Comparison of ENCODE assay signal across 8 cellular contexts in genomic region chr1:225426395-225427248, GRCh38. TPM values are rescaled to one million over a fixed set of nuclear protein-coding genes. Genes with fewer than 3 reads are reported as not detected.
DNase-seq lines count a peak whose midpoint lies in the region; ATAC-seq lines count a peak whose summit lies in the region.

No MANE protein-coding gene starts in this region.

- DNase-seq in DMS 273 treated with DMSO at 0.1 percent for 48 hours (lab: John Stamatoyannopoulos, UW) (peak; percentile 11), SKM-1 (lab: John Stamatoyannopoulos, UW; ENCODE audit: unreplicated experiment) (peak; percentile 43), kidney tubule cell (ENCODE audit: low spot score) (peak; percentile 42), NCI-H1048 (lab: John Stamatoyannopoulos, UW) (no peak), H4 (ENCODE audit: low spot score) (no peak)
- DNase-seq in central memory CD4-positive, alpha-beta T cell, result peak; percentile 25
- peak; percentile 7 for DNase-seq in stimulated activated CD8-positive, alpha-beta memory T cell treated with anti-CD3 and anti-CD28 coated beads, Interleukin-4, amount 100 ng/mL, for 24 hours (ENCODE audit: low read depth)

- ATAC-seq in HG02798 (IDR thresholded peaks at IDR 0.05; ENCODE audit: poor library complexity, unreplicated experiment), result peak; percentile 14

RNA-seq across cellular contexts. Expression of gene LBR, which starts 1.2 kb away (rescaled TPM):
- 50.3 and 54.7 TPM in 2 replicates for total RNA-seq in H4 (2014; rRNA removed; shearing (Covaris generic))

Comparison
In these comparisons a context has a peak if more than half of its experiments do, and no peak if none do; other contexts are left out.
1. DNase-seq: peak in DMS 273 treated with DMSO at 0.1 percent for 48 hours (single experiment), SKM-1 (single experiment), central memory CD4-positive, alpha-beta T cell (single experiment), kidney tubule cell (single experiment) and stimulated activated CD8-positive, alpha-beta memory T cell treated with anti-CD3 and anti-CD28 coated beads, Interleukin-4, amount 100 ng/mL, for 24 hours (single experiment); none in NCI-H1048 (single experiment) and H4 (single experiment).